In genomic region chr20:54456972-54457371, GRCh38 we compare ENCODE assay signal across 30 cellular contexts. TPM values are rescaled to one million over a fixed set of nuclear protein-coding genes. Genes with fewer than 3 reads are reported as not detected.
A peak's percentile ranks its signal among the peaks of the same experiment; 100 is the strongest.
DNase-seq lines count a peak whose midpoint lies in the region; ATAC-seq, FAIRE-seq and TF ChIP-seq lines count a peak whose summit lies in the region.
"Had no signal": no experiment of that assay in that cellular context is flagged by ENCODE, and none has a peak within 500 bp of the region (broad histone marks: within the 10 kb centered on the region; RNA-seq: fewer than 3 reads in every experiment).

No MANE protein-coding gene starts in this region.

- ATAC-seq in RWPE2 (ENCODE audit: low read depth) (no peak), HG03045 (IDR thresholded peaks at IDR 0.05; ENCODE audit: unreplicated experiment) (no peak)
- ATAC-seq: effector memory CD8-positive, alpha-beta T cell; foreskin keratinocyte; heart left ventricle; stimulated activated naive CD8-positive, alpha-beta T cell treated with anti-CD3 and anti-CD28 coated beads, Interleukin-15, Interleukin-2, amounts not matched to agents 100 U/mL and 50 U/mL, for 24 hours had no signal

- no peaks in the 10 kb centered on the region for H3K4me1 ChIP-seq in RWPE2 (ENCODE audit: insufficient read depth, poor library complexity, severe bottlenecking)
- H3K4me1 ChIP-seq in endodermal cell (ENCODE audit: control insufficient read depth, insufficient read depth, low read length), result no peaks in the 10 kb centered on the region
- no peaks in the 10 kb centered on the region for H3K4me1 ChIP-seq in kidney (ENCODE audit: control insufficient read depth in 1 of 2, insufficient read depth in 1 of 2, low read depth in 1 of 2, low read length in 2 of 2)
- H3K4me1 ChIP-seq: foreskin keratinocyte, heart left ventricle had no signal

- intact Hi-C loops in kidney (cut with DNase I), result no loop called here

- H3K27me3 ChIP-seq in RWPE2 (ENCODE audit: insufficient read depth, poor library complexity, severe bottlenecking) (peaks cover 3% of the 10 kb centered on the region), endodermal cell (ENCODE audit: control insufficient read depth, insufficient read depth, low read length, poor library complexity, severe bottlenecking) (no peaks in the 10 kb centered on the region)
- H3K27me3 ChIP-seq: foreskin keratinocyte, heart left ventricle, ovary had no signal

- 91 to 98% methylated on average over 3 to 6 of the region's 6 CpGs for WGBS in endodermal cell (ENCODE audit: insufficient coverage in 1 of 2, insufficient read length in 1 of 2), 2 experiments

- H3K4me1 Mint-ChIP-seq in endodermal cell, result no peaks in the 10 kb centered on the region
- H3K4me1 Mint-ChIP-seq in osteocyte (ENCODE audit: unreplicated experiment), result no peaks in the 10 kb centered on the region
- H3K4me1 Mint-ChIP-seq: activated B cell treated with CpG ODN at 0.5 μM for 24 hours; activated CD4-positive, alpha-beta T cell treated with anti-CD3 and anti-CD28 coated beads, Interleukin-2, amount 10 ng/mL, durations not matched to agents 7 days and 5 days; CD14-positive monocyte had no signal

- H3K9me3 Mint-ChIP-seq in endodermal cell (peaks cover 11% of the 10 kb centered on the region), osteocyte (ENCODE audit: unreplicated experiment) (no peaks in the 10 kb centered on the region)

- H3K27me3 Mint-ChIP-seq in endodermal cell (ENCODE audit: insufficient read depth) (no peaks in the 10 kb centered on the region), osteocyte (ENCODE audit: unreplicated experiment) (peaks cover 6% of the 10 kb centered on the region)
- H3K27me3 Mint-ChIP-seq: activated B cell treated with CpG ODN at 0.5 μM for 24 hours; activated CD4-positive, alpha-beta T cell treated with anti-CD3 and anti-CD28 coated beads, Interleukin-2, amount 10 ng/mL, durations not matched to agents 7 days and 5 days; effector memory CD8-positive, alpha-beta T cell had no signal

- H3K9ac ChIP-seq in endodermal cell (ENCODE audit: extremely low read depth, low read length, poor library complexity, severe bottlenecking) (no peak overlapping the region), kidney (ENCODE audit: low read length in 2 of 2) (no peak overlapping the region)

- no peaks in the 10 kb centered on the region for H3K36me3 ChIP-seq in RWPE2 (ENCODE audit: low read depth)
- no peaks in the 10 kb centered on the region for H3K36me3 ChIP-seq in endodermal cell (ENCODE audit: control insufficient read depth, insufficient read depth, low read length)
- no peaks in the 10 kb centered on the region for H3K36me3 ChIP-seq in kidney (ENCODE audit: control insufficient read depth in 1 of 2, insufficient read depth in 2 of 2, low read length in 2 of 2)
- H3K36me3 ChIP-seq: heart left ventricle, ovary had no signal

- DNase-seq in NCI-H82 (lab: John Stamatoyannopoulos, UW), result peak; percentile 12
- no peak for DNase-seq in NCI-H82 treated with DMSO at 0.1 percent for 48 hours (lab: John Stamatoyannopoulos, UW; ENCODE audit: unreplicated experiment)
- DNase-seq in RWPE2 (ENCODE audit: low spot score), result no peak
- DNase-seq in endodermal cell, result no peak
- no peak for DNase-seq in osteocyte (ENCODE audit: extremely low spot score, unreplicated experiment)
- no peak for DNase-seq in frontal cortex (ENCODE audit: low spot score in 2 of 2)
- DNase-seq in kidney, result no peak
- DNase-seq: 8988T; activated B cell treated with CpG ODN at 0.5 μM for 24 hours; activated CD4-positive, alpha-beta T cell treated with anti-CD3 and anti-CD28 coated beads, Interleukin-2, amount 10 ng/mL, durations not matched to agents 7 days and 5 days; activated effector memory CD4-positive, alpha-beta T cell treated with Interleukin-2 at 50 U/mL for 16 hours; activated T-cell treated with anti-CD3 and anti-CD28 coated beads, Interleukin-2, amount 50 U/mL, for 1 hour; anterior cingulate cortex; DMS79 treated with DMSO at 0.1 percent for 48 hours; effector memory CD8-positive, alpha-beta T cell; foreskin keratinocyte; GF-D8; heart left ventricle; Kasumi-1; kidney glomerular epithelial cell; NCI-H1092; NCI-H1694 treated with DMSO at 0.1 percent for 48 hours; NCI-H510A treated with DMSO at 0.1 percent for 48 hours; ovary; stimulated activated naive CD8-positive, alpha-beta T cell treated with anti-CD3 and anti-CD28 coated beads, Interleukin-15, Interleukin-2, amounts not matched to agents 100 U/mL and 50 U/mL, for 24 hours had no signal

- H3K27ac Mint-ChIP-seq in endodermal cell, result no peak overlapping the region
- H3K27ac Mint-ChIP-seq in osteocyte (ENCODE audit: unreplicated experiment), result no peak overlapping the region
- H3K27ac Mint-ChIP-seq: activated B cell treated with CpG ODN at 0.5 μM for 24 hours; activated CD4-positive, alpha-beta T cell treated with anti-CD3 and anti-CD28 coated beads, Interleukin-2, amount 10 ng/mL, durations not matched to agents 7 days and 5 days; activated naive CD8-positive, alpha-beta T cell; CD14-positive monocyte; effector memory CD8-positive, alpha-beta T cell; nephron had no signal

- H3K9me3 ChIP-seq in RWPE2 (ENCODE audit: severe bottlenecking) (no peaks in the 10 kb centered on the region), endodermal cell (ENCODE audit: control insufficient read depth, low read length) (no peaks in the 10 kb centered on the region), kidney (ENCODE audit: control insufficient read depth in 1 of 2, low read length in 2 of 2) (peaks cover 0 to 5% of the 10 kb centered on the region in 2 donors)

- H3K4me3 Mint-ChIP-seq in endodermal cell (no peak overlapping the region), osteocyte (ENCODE audit: unreplicated experiment) (no peak overlapping the region)
- H3K4me3 Mint-ChIP-seq: activated B cell treated with CpG ODN at 0.5 μM for 24 hours; activated CD4-positive, alpha-beta T cell treated with anti-CD3 and anti-CD28 coated beads, Interleukin-2, amount 10 ng/mL, durations not matched to agents 7 days and 5 days; activated naive CD8-positive, alpha-beta T cell; CD14-positive monocyte; effector memory CD8-positive, alpha-beta T cell; nephron had no signal

- no peak for FAIRE-seq in frontal cortex (lab: Jason Lieb, UNC)
- no peak for FAIRE-seq in kidney (lab: Jason Lieb, UNC)

- H3K4me3 ChIP-seq in RWPE2 (ENCODE audit: severe bottlenecking) (no peak overlapping the region), endodermal cell (ENCODE audit: low read length) (no peak overlapping the region), kidney (ENCODE audit: low read length in 2 of 2) (no peak overlapping the region)
- H3K4me3 ChIP-seq: heart left ventricle, lung, ovary had no signal

- H3K27ac ChIP-seq in RWPE2 (ENCODE audit: poor library complexity, severe bottlenecking) (no peak overlapping the region), endodermal cell (ENCODE audit: low read depth, low read length) (no peak overlapping the region), kidney (ENCODE audit: low read depth in 2 of 2, low read length in 2 of 2) (no peak overlapping the region)
- H3K27ac ChIP-seq: foreskin keratinocyte, heart left ventricle, ovary had no signal

- TF ChIP-seq CTCF in RWPE2 (IDR thresholded peaks at IDR 0.05; ENCODE audit: poor library complexity, severe bottlenecking), result peak; percentile 26
- peak; percentile 45 for TF ChIP-seq CTCF in endodermal cell (conservative IDR thresholded peaks at IDR 0.05)
- peak; percentile 23 for TF ChIP-seq CTCF in osteocyte (IDR thresholded peaks at IDR 0.05)
- no peak for TF ChIP-seq CTCF in kidney (IDR thresholded peaks at IDR 0.05; ENCODE audit: borderline replicate concordance, extremely low read depth, insufficient read depth)

- H3K36me3 Mint-ChIP-seq in endodermal cell (ENCODE audit: low read depth), result peaks cover 6% of the 10 kb centered on the region
- no peaks in the 10 kb centered on the region for H3K36me3 Mint-ChIP-seq in osteocyte (ENCODE audit: unreplicated experiment)
- H3K36me3 Mint-ChIP-seq: activated naive CD8-positive, alpha-beta T cell; CD14-positive monocyte had no signal

RNA-seq across cellular contexts. Expression of gene DOK5, which starts 18.4 kb away (rescaled TPM):
- total RNA-seq in endodermal cell (1 to 10 TPM; 4.6 to 6.7 TPM), osteocyte (6.6 and 7.4 TPM in 2 replicates), frontal cortex (236 TPM), kidney (5.4 TPM)
- polyA plus RNA-seq in endodermal cell (2013, experiment 1 of 2), result 15.7 TPM
- 15.6 TPM for polyA plus RNA-seq in endodermal cell (2013, experiment 2 of 2)
- 4.8 TPM for polyA plus RNA-seq in kidney (ENCODE audit: insufficient read depth, low read depth, low replicate concordance)
- total RNA-seq: activated B cell treated with CpG ODN at 0.5 μM for 24 hours; activated CD4-positive, alpha-beta T cell treated with anti-CD3 and anti-CD28 coated beads, Interleukin-2, amount 10 ng/mL, durations not matched to agents 7 days and 5 days; foreskin keratinocyte had no signal
- polyA plus RNA-seq: CD14-positive monocyte, foreskin keratinocyte had no signal

Comparison
In these comparisons a context has a peak if more than half of its experiments do, and no peak if none do; other contexts are left out.
1. RNA of gene DOK5, which starts 18.4 kb away (total RNA-seq): 236 TPM in frontal cortex (single experiment); 6.6 to 7.4 TPM in osteocyte, 4.6 to 6.7 TPM in endodermal cell and 5.4 TPM in kidney (single experiment); every median in the first group is over 10 times any median in the second.